1 cellular context compared by ENCODE assay signal in the genomic region with DNA sequence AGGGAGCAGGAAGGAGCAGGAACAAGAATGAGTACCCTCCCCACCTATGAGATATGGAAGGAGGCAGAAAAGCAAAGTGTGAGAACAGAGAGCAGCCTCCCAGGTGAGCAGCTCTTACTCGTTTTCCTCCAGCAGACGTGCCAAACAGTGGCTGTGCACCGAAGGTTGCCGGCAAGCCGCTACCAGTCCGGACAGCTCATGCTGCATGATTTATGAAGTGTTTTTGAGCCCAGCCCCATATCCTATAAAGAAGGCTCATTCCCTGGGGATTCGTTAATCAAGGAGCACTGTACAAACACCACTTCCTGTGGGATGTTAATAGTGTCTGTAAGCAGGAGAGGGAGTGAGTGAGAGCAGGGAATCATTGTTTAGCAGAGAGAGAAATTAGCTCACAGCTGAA.
TF ChIP-seq lines count a peak whose summit lies in the region.

No MANE protein-coding gene starts in this region.

TF ChIP-seq in HepG2, 621 proteins besides CTCF, POLR2A, EP300 and RAD21 (continued from another document):
- no peak for TF ChIP-seq KLF9 (CRISPR knock-in tag; IDR thresholded peaks at IDR 0.05; ENCODE audit: low read depth)
- no peak for TF ChIP-seq ZNF230 (CRISPR knock-in tag; IDR thresholded peaks at IDR 0.05)
- no peak for TF ChIP-seq KMT2A (CRISPR knock-in tag; IDR thresholded peaks at IDR 0.05)
